8 cellular contexts compared by ENCODE assay signal in genomic region chr1:68230901-68231626, GRCh38. TPM values are rescaled to one million over a fixed set of nuclear protein-coding genes. Genes with fewer than 3 reads are reported as not detected.
DNase-seq lines count a peak whose midpoint lies in the region; ATAC-seq and TF ChIP-seq lines count a peak whose summit lies in the region.

No MANE protein-coding gene starts in this region.

- H3K4me3 ChIP-seq in iPS-15b (ENCODE audit: low read depth, low read length) (peak overlapping the region; percentile 66), spleen (peak overlapping the region; percentile 42 to 76 (median 58))

- peaks cover 57% of the 10 kb centered on the region for H3K27me3 Mint-ChIP-seq in activated naive CD8-positive, alpha-beta T cell treated with anti-CD3 and anti-CD28 coated beads, Interleukin-2, amount 10 ng/mL, durations not matched to agents 7 days and 5 days

- WGBS in spleen, 5 donors: 1 to 4% (median 2%) methylated on average over 32 to 62 of the region's 62 CpGs

- no peaks in the 10 kb centered on the region for H3K36me3 Mint-ChIP-seq in activated naive CD8-positive, alpha-beta T cell treated with anti-CD3 and anti-CD28 coated beads, Interleukin-2, amount 10 ng/mL, durations not matched to agents 7 days and 5 days

- H3K9me3 ChIP-seq in iPS-15b (ENCODE audit: control insufficient read depth, insufficient read depth, low read length) (no peaks in the 10 kb centered on the region), spleen (no peaks in the 10 kb centered on the region)

- H3K27ac ChIP-seq in spleen: peak overlapping the region in 7 of 8 donors; percentile 30 to 85 (median 75)

- no peak for TF ChIP-seq CTCF in spleen (IDR thresholded peaks at IDR 0.05 in 8 of 11, conservative IDR thresholded peaks at IDR 0.05 in 3 of 11)

- POLR2A ChIA-PET in activated naive CD8-positive, alpha-beta T cell treated with anti-CD3 and anti-CD28 coated beads, Interleukin-2, amount 10 ng/mL, durations not matched to agents 7 days and 5 days (lab: Charles Lee): no interaction called here

- no peaks in the 10 kb centered on the region for H3K36me3 ChIP-seq in iPS-15b (ENCODE audit: control insufficient read depth, insufficient read depth, low read length)
- peaks cover 0 to 5% (median 0%) of the 10 kb centered on the region in 6 donors for H3K36me3 ChIP-seq in spleen

- H3K4me1 ChIP-seq in iPS-15b (ENCODE audit: control insufficient read depth, insufficient read depth, low read length) (peaks cover 3% of the 10 kb centered on the region), spleen (peaks cover 0 to 58% (median 19%) of the 10 kb centered on the region in 6 donors)

- DNase-seq in NCI-H1417 (lab: John Stamatoyannopoulos, UW): peak in 2 of 3 experiments; percentile 72
- no peak for DNase-seq in NCI-H1417 treated with DMSO at 0.1 percent for 48 hours (lab: John Stamatoyannopoulos, UW)
- DNase-seq in activated naive CD8-positive, alpha-beta T cell treated with anti-CD3 and anti-CD28 coated beads, Interleukin-2, amount 10 ng/mL, durations not matched to agents 7 days and 5 days: peak; percentile 34
- DNase-seq in spleen: peak; percentile 79
- no peak for DNase-seq in NCI-H1436 treated with DMSO at 0.1 percent for 48 hours (lab: John Stamatoyannopoulos, UW)
- no peak for DNase-seq in kidney glomerular epithelial cell (lab: John Stamatoyannopoulos, UW)
- DNase-seq in putamen (ENCODE audit: low spot score): no peak

- H3K9ac ChIP-seq in iPS-15b (ENCODE audit: low read depth, low read length): no peak overlapping the region

- ATAC-seq in activated naive CD8-positive, alpha-beta T cell treated with anti-CD3 and anti-CD28 coated beads, Interleukin-2, amount 10 ng/mL, durations not matched to agents 7 days and 5 days (ENCODE audit: low read depth): no peak

- peaks cover 94% of the 10 kb centered on the region for H3K27me3 ChIP-seq in iPS-15b (ENCODE audit: control insufficient read depth, insufficient read depth, low read length)
- H3K27me3 ChIP-seq in spleen (replicated peaks in 1 of 7): peaks cover 0 to 62% (median 11%) of the 10 kb centered on the region in 7 donors

- no peak overlapping the region for H3K27ac Mint-ChIP-seq in activated naive CD8-positive, alpha-beta T cell treated with anti-CD3 and anti-CD28 coated beads, Interleukin-2, amount 10 ng/mL, durations not matched to agents 7 days and 5 days

- peak overlapping the region; percentile 52 for H3K4me3 Mint-ChIP-seq in activated naive CD8-positive, alpha-beta T cell treated with anti-CD3 and anti-CD28 coated beads, Interleukin-2, amount 10 ng/mL, durations not matched to agents 7 days and 5 days

- no peaks in the 10 kb centered on the region for H3K9me3 Mint-ChIP-seq in activated naive CD8-positive, alpha-beta T cell treated with anti-CD3 and anti-CD28 coated beads, Interleukin-2, amount 10 ng/mL, durations not matched to agents 7 days and 5 days

- no peak for TF ChIP-seq POLR2A in spleen (IDR thresholded peaks at IDR 0.05)

- intact Hi-C loops in spleen (cut with DNase I; ENCODE audit: low total_unique reads): no loop called here

- H3K4me1 Mint-ChIP-seq in activated naive CD8-positive, alpha-beta T cell treated with anti-CD3 and anti-CD28 coated beads, Interleukin-2, amount 10 ng/mL, durations not matched to agents 7 days and 5 days: peaks cover 6% of the 10 kb centered on the region

RNA-seq across cellular contexts. Expression of gene WLS, which starts 1.3 kb away (rescaled TPM):
- not detected for total RNA-seq in activated naive CD8-positive, alpha-beta T cell treated with anti-CD3 and anti-CD28 coated beads, Interleukin-2, amount 10 ng/mL, durations not matched to agents 7 days and 5 days
- total RNA-seq in spleen: 10 to 100 TPM; 31.6 to 67.2 (median 61.7) TPM
- 1 to 10 TPM; 5.6 to 9.3 (median 8.8) TPM for polyA plus RNA-seq in spleen

Comparison
In these comparisons a context has a peak if more than half of its experiments do, and no peak if none do; other contexts are left out.
1. DNase-seq: peak in NCI-H1417 (2 of 3), activated naive CD8-positive, alpha-beta T cell treated with anti-CD3 and anti-CD28 coated beads, Interleukin-2, amount 10 ng/mL, durations not matched to agents 7 days and 5 days (single experiment) and spleen (single experiment); none in NCI-H1417 treated with DMSO at 0.1 percent for 48 hours (single experiment), NCI-H1436 treated with DMSO at 0.1 percent for 48 hours (single experiment), kidney glomerular epithelial cell (single experiment) and putamen (single experiment).
2. RNA of gene WLS, which starts 1.3 kb away (total RNA-seq): 31.6 to 67.2 TPM in spleen; not detected in activated naive CD8-positive, alpha-beta T cell treated with anti-CD3 and anti-CD28 coated beads, Interleukin-2, amount 10 ng/mL, durations not matched to agents 7 days and 5 days; every median in the first group is over 10 times any median in the second.